Comparison of ENCODE assay signal across 13 cellular contexts in genomic region chr17:62750502-62751349, GRCh38. TPM values are rescaled to one million over a fixed set of nuclear protein-coding genes. Genes with fewer than 3 reads are reported as not detected.
DNase-seq lines count a peak whose midpoint lies in the region; ATAC-seq and TF ChIP-seq lines count a peak whose summit lies in the region.
"Had no signal": no experiment of that assay in that cellular context is flagged by ENCODE, and none has a peak within 500 bp of the region (broad histone marks: within the 10 kb centered on the region; RNA-seq: fewer than 3 reads in every experiment).

No MANE protein-coding gene starts in this region.

- CTCF ChIA-PET in activated CD4-positive, alpha-beta memory T cell treated with anti-CD3 and anti-CD28 coated beads for 36 hours (lab: Charles Lee) = no interaction called here

- H3K27me3 ChIP-seq in NT2/D1 (ENCODE audit: insufficient read depth, insufficient read length) (peaks cover 5% of the 10 kb centered on the region), ascending aorta (no peaks in the 10 kb centered on the region)
- H3K27me3 ChIP-seq: testis had no signal

- H3K27ac Mint-ChIP-seq in activated naive CD8-positive, alpha-beta T cell treated with anti-CD3 and anti-CD28 coated beads, Interleukin-2, amount 50 U/mL, for 24 hours = no peak overlapping the region
- no peak overlapping the region for H3K27ac Mint-ChIP-seq in activated CD4-positive, alpha-beta memory T cell treated with anti-CD3 and anti-CD28 coated beads for 36 hours

- no peaks in the 10 kb centered on the region for H3K36me3 ChIP-seq in NT2/D1 (ENCODE audit: insufficient read depth, insufficient read length, low read length)
- H3K36me3 ChIP-seq in ascending aorta = no peaks in the 10 kb centered on the region

- no peaks in the 10 kb centered on the region for H3K36me3 Mint-ChIP-seq in activated naive CD8-positive, alpha-beta T cell treated with anti-CD3 and anti-CD28 coated beads, Interleukin-2, amount 50 U/mL, for 24 hours (ENCODE audit: low read depth)
- no peaks in the 10 kb centered on the region for H3K36me3 Mint-ChIP-seq in activated CD4-positive, alpha-beta memory T cell treated with anti-CD3 and anti-CD28 coated beads for 36 hours

- H3K4me3 ChIP-seq in NT2/D1 (ENCODE audit: insufficient read length, low read depth) (no peak overlapping the region), epithelial cell of proximal tubule (ENCODE audit: low read depth, low read length) (peak overlapping the region; percentile 24), ascending aorta (no peak overlapping the region)
- H3K4me3 ChIP-seq: testis had no signal

- POLR2A ChIA-PET in activated CD4-positive, alpha-beta memory T cell treated with anti-CD3 and anti-CD28 coated beads for 36 hours (lab: Charles Lee) = no interaction called here

- intact Hi-C loops in ascending aorta (cut with DNase I) = no loop called here
- intact Hi-C loops in activated CD4-positive, alpha-beta memory T cell treated with anti-CD3 and anti-CD28 coated beads for 36 hours (cut with micrococcal nuclease) = no loop called here

- no peak overlapping the region for H3K4me3 Mint-ChIP-seq in activated naive CD8-positive, alpha-beta T cell treated with anti-CD3 and anti-CD28 coated beads, Interleukin-2, amount 50 U/mL, for 24 hours
- H3K4me3 Mint-ChIP-seq in activated CD4-positive, alpha-beta memory T cell treated with anti-CD3 and anti-CD28 coated beads for 36 hours = no peak overlapping the region

- H3K9me3 Mint-ChIP-seq in activated naive CD8-positive, alpha-beta T cell treated with anti-CD3 and anti-CD28 coated beads, Interleukin-2, amount 50 U/mL, for 24 hours = no peaks in the 10 kb centered on the region
- no peaks in the 10 kb centered on the region for H3K9me3 Mint-ChIP-seq in activated CD4-positive, alpha-beta memory T cell treated with anti-CD3 and anti-CD28 coated beads for 36 hours

- H3K4me1 Mint-ChIP-seq in activated naive CD8-positive, alpha-beta T cell treated with anti-CD3 and anti-CD28 coated beads, Interleukin-2, amount 50 U/mL, for 24 hours = no peaks in the 10 kb centered on the region
- H3K4me1 Mint-ChIP-seq in activated CD4-positive, alpha-beta memory T cell treated with anti-CD3 and anti-CD28 coated beads for 36 hours (ENCODE audit: low read depth) = no peaks in the 10 kb centered on the region

- peaks cover 4% of the 10 kb centered on the region for H3K27me3 Mint-ChIP-seq in activated naive CD8-positive, alpha-beta T cell treated with anti-CD3 and anti-CD28 coated beads, Interleukin-2, amount 50 U/mL, for 24 hours
- peaks cover 5% of the 10 kb centered on the region for H3K27me3 Mint-ChIP-seq in activated CD4-positive, alpha-beta memory T cell treated with anti-CD3 and anti-CD28 coated beads for 36 hours

- peak; percentile 2 for TF ChIP-seq CTCF in epithelial cell of proximal tubule (conservative IDR thresholded peaks at IDR 0.05; ENCODE audit: low read depth, low read length)
- no peak for TF ChIP-seq CTCF in ascending aorta (IDR thresholded peaks at IDR 0.05)

- H3K9me3 ChIP-seq in NT2/D1 (ENCODE audit: insufficient read depth, low read length) (no peaks in the 10 kb centered on the region), ascending aorta (no peaks in the 10 kb centered on the region)
- H3K9me3 ChIP-seq: testis had no signal

- H3K4me1 ChIP-seq in NT2/D1 (ENCODE audit: insufficient read depth, insufficient read length) = peaks cover 7% of the 10 kb centered on the region
- H3K4me1 ChIP-seq in ascending aorta = no peaks in the 10 kb centered on the region
- H3K4me1 ChIP-seq: testis had no signal

- ATAC-seq in activated naive CD8-positive, alpha-beta T cell treated with anti-CD3 and anti-CD28 coated beads, Interleukin-2, amount 50 U/mL, for 24 hours = no peak
- ATAC-seq in HG02678 (IDR thresholded peaks at IDR 0.05; ENCODE audit: unreplicated experiment) = no peak
- ATAC-seq: HepG2 had no signal

- no peak overlapping the region for H3K27ac ChIP-seq in ascending aorta
- H3K27ac ChIP-seq: testis had no signal

- DNase-seq in HPDE6-E6E7 (ENCODE audit: extremely low spot score) = peak; percentile 26
- no peak for DNase-seq in NT2/D1 (ENCODE audit: low read depth, low spot score)
- no peak for DNase-seq in epithelial cell of proximal tubule (ENCODE audit: low read depth)
- peak; percentile 14 for DNase-seq in pons (ENCODE audit: low spot score)
- no peak for DNase-seq in ascending aorta (ENCODE audit: low spot score in 2 of 2)
- no peak for DNase-seq in activated naive CD8-positive, alpha-beta T cell treated with anti-CD3 and anti-CD28 coated beads, Interleukin-2, amount 50 U/mL, for 24 hours
- no peak for DNase-seq in activated CD4-positive, alpha-beta memory T cell treated with anti-CD3 and anti-CD28 coated beads for 36 hours
- DNase-seq: GOT3, NCI-H187, testis had no signal

- H3K9ac ChIP-seq in NT2/D1 (ENCODE audit: insufficient read length, low read depth) = peak overlapping the region; percentile 14

RNA-seq across cellular contexts. Expression of gene MARCHF10, which starts 57.4 kb away (rescaled TPM):
- total RNA-seq in epithelial cell of proximal tubule = 4.8 TPM in 1 of 2 replicates, not detected in the other
- total RNA-seq in ascending aorta = not detected
- total RNA-seq in activated CD4-positive, alpha-beta memory T cell treated with anti-CD3 and anti-CD28 coated beads for 36 hours = not detected
- total RNA-seq: HepG2, skeletal muscle tissue had no signal

Comparison
In these comparisons a context has a peak if more than half of its experiments do, and no peak if none do; other contexts are left out.
1. DNase-seq: peak in HPDE6-E6E7 (single experiment) and pons (single experiment); none in NT2/D1 (single experiment), epithelial cell of proximal tubule (single experiment), ascending aorta (0 of 2), activated naive CD8-positive, alpha-beta T cell treated with anti-CD3 and anti-CD28 coated beads, Interleukin-2, amount 50 U/mL, for 24 hours (single experiment) and activated CD4-positive, alpha-beta memory T cell treated with anti-CD3 and anti-CD28 coated beads for 36 hours (single experiment).